Comparison of ENCODE assay signal across 20 cellular contexts in genomic region chr14:76829016-76829365, GRCh38. TPM values are rescaled to one million over a fixed set of nuclear protein-coding genes. Genes with fewer than 3 reads are reported as not detected.
DNase-seq lines count a peak whose midpoint lies in the region; ATAC-seq, FAIRE-seq and TF ChIP-seq lines count a peak whose summit lies in the region.
"Had no signal": no experiment of that assay in that cellular context is flagged by ENCODE, and none has a peak within 500 bp of the region (broad histone marks: within the 10 kb centered on the region; RNA-seq: fewer than 3 reads in every experiment).

No MANE protein-coding gene starts in this region.

- no peak overlapping the region for H3K27ac ChIP-seq in GM23338 (ENCODE audit: low read depth)
- peak overlapping the region; percentile 26 to 84 (median 77) for H3K27ac ChIP-seq in heart left ventricle
- peak overlapping the region; percentile 79 to 96 (median 86) for H3K27ac ChIP-seq in pancreas
- H3K27ac ChIP-seq: PC-9, VCaP had no signal

- intact Hi-C loops in heart left ventricle (cut with DNase I): no loop called here
- intact Hi-C loops in pancreas (cut with DNase I): no loop called here

- TF ChIP-seq CTCF in GM23338 (conservative IDR thresholded peaks at IDR 0.05; ENCODE audit: low read depth in 2 of 2): no peak
- no peak for TF ChIP-seq CTCF in cardiac fibroblast (IDR thresholded peaks at IDR 0.05; ENCODE audit: low read depth, low read length)
- TF ChIP-seq CTCF in heart left ventricle (IDR thresholded peaks at IDR 0.05): no peak
- no peak for TF ChIP-seq CTCF in pancreas (IDR thresholded peaks at IDR 0.05)

- H2AFZ ChIP-seq in GM23338: peak overlapping the region; percentile 96

- H3K27me3 Mint-ChIP-seq in GM23338 (ENCODE audit: insufficient read depth, low read depth, poor library complexity): peaks cover 7% of the 10 kb centered on the region
- H3K27me3 Mint-ChIP-seq in activated T-helper 17 cell treated with anti-CD3 and anti-CD28 coated beads, Interleukin-2, amount 50 U/mL, for 72 hours: peaks cover 3% of the 10 kb centered on the region
- H3K27me3 Mint-ChIP-seq: activated CD8-positive, alpha-beta T cell treated with anti-CD3 and anti-CD28 coated beads for 36 hours had no signal

- H3K9me3 ChIP-seq in heart left ventricle (peaks cover 0 to 2% (median 0%) of the 10 kb centered on the region in 12 donors), pancreas (no peaks in the 10 kb centered on the region)
- H3K9me3 ChIP-seq: transverse colon had no signal

- WGBS in heart left ventricle, 4 donors: 54 to 74% (median 60%) methylated on average over 3 of the region's 3 CpGs
- WGBS in pancreas, 2 donors: 11% methylated on average over 3 of the region's 3 CpGs

- no peak for FAIRE-seq in pancreas (lab: Jason Lieb, UNC)
- FAIRE-seq: GM19239 had no signal

- H4K20me1 ChIP-seq in GM23338 (replicated peaks; ENCODE audit: insufficient read depth): no peaks in the 10 kb centered on the region

- H3F3A ChIP-seq in GM23338 (replicated peaks; ENCODE audit: low read depth): no peaks in the 10 kb centered on the region

- H3K4me3 Mint-ChIP-seq in GM23338: no peak overlapping the region
- H3K4me3 Mint-ChIP-seq in activated T-helper 17 cell treated with anti-CD3 and anti-CD28 coated beads, Interleukin-2, amount 50 U/mL, for 72 hours: no peak overlapping the region
- H3K4me3 Mint-ChIP-seq: activated CD8-positive, alpha-beta T cell treated with anti-CD3 and anti-CD28 coated beads for 36 hours had no signal

- no peak overlapping the region for H3K4me3 ChIP-seq in GM23338
- H3K4me3 ChIP-seq in cardiac fibroblast (replicated peaks in 1 of 2; ENCODE audit: low read depth in 2 of 2, low read length in 2 of 2): no peak overlapping the region
- H3K4me3 ChIP-seq in heart left ventricle: peak overlapping the region in 2 of 12 donors; percentile 33 to 50
- H3K4me3 ChIP-seq in pancreas: peak overlapping the region in 1 of 4 donors; percentile 47
- H3K4me3 ChIP-seq: PC-9 had no signal

- peaks cover 26% of the 10 kb centered on the region for H3K4me1 Mint-ChIP-seq in GM23338
- H3K4me1 Mint-ChIP-seq in activated T-helper 17 cell treated with anti-CD3 and anti-CD28 coated beads, Interleukin-2, amount 50 U/mL, for 72 hours: no peaks in the 10 kb centered on the region

- ATAC-seq in GM23338 (peak; percentile 48), heart left ventricle (peak; percentile 38 to 87 (median 84)), pancreas (peak; percentile 32 to 62 (median 46)), GM19455 (IDR thresholded peaks at IDR 0.05; ENCODE audit: unreplicated experiment) (no peak)
- ATAC-seq in activated T-helper 17 cell treated with anti-CD3 and anti-CD28 coated beads, Interleukin-2, amount 50 U/mL, for 72 hours (replicated peaks): no peak
- ATAC-seq: activated CD8-positive, alpha-beta T cell treated with anti-CD3 and anti-CD28 coated beads for 36 hours had no signal

- no peaks in the 10 kb centered on the region for H3K36me3 ChIP-seq in GM23338 (ENCODE audit: insufficient read depth)
- H3K36me3 ChIP-seq in heart left ventricle: no peaks in the 10 kb centered on the region
- no peaks in the 10 kb centered on the region for H3K36me3 ChIP-seq in pancreas
- H3K36me3 ChIP-seq: transverse colon had no signal

- no peak overlapping the region for H3K27ac Mint-ChIP-seq in GM23338
- no peak overlapping the region for H3K27ac Mint-ChIP-seq in activated T-helper 17 cell treated with anti-CD3 and anti-CD28 coated beads, Interleukin-2, amount 50 U/mL, for 72 hours
- H3K27ac Mint-ChIP-seq: activated CD8-positive, alpha-beta T cell treated with anti-CD3 and anti-CD28 coated beads for 36 hours had no signal

- no peaks in the 10 kb centered on the region for H3K79me2 ChIP-seq in GM23338 (replicated peaks; ENCODE audit: insufficient read depth)

- no peaks in the 10 kb centered on the region for H3K36me3 Mint-ChIP-seq in GM23338 (ENCODE audit: low read depth)
- H3K36me3 Mint-ChIP-seq in activated T-helper 17 cell treated with anti-CD3 and anti-CD28 coated beads, Interleukin-2, amount 50 U/mL, for 72 hours (ENCODE audit: low read depth): no peaks in the 10 kb centered on the region

- peaks cover 4% of the 10 kb centered on the region; the same call in 1 of the 2 replicates for H3K9me2 ChIP-seq in GM23338 (ENCODE audit: insufficient read depth)

- H3K4me1 ChIP-seq in GM23338 (ENCODE audit: insufficient read depth) (peaks cover 20% of the 10 kb centered on the region), heart left ventricle (peaks cover 0 to 48% (median 21%) of the 10 kb centered on the region in 12 donors), pancreas (peaks cover 59 to 72% (median 60%) of the 10 kb centered on the region in 3 donors)

- peak in 1 of 2 donors; percentile 22 for TF ChIP-seq POLR2A in heart left ventricle (IDR thresholded peaks at IDR 0.05)

- no peak overlapping the region for H3K4me2 ChIP-seq in GM23338

- no peak for DNase-seq in GM23338 (ENCODE audit: low spot score)
- DNase-seq in cardiac fibroblast (ENCODE audit: low read depth in 2 of 2): peak; percentile 68 to 75
- peak in 4 of 5 donors; percentile 41 to 75 (median 64) for DNase-seq in heart left ventricle
- peak in 4 of 6 donors; percentile 50 to 74 (median 66) for DNase-seq in pancreas
- no peak for DNase-seq in NCI-H1694 (lab: John Stamatoyannopoulos, UW)
- DNase-seq in activated CD4-positive, alpha-beta T cell treated with anti-CD3 and anti-CD28 coated beads for 1 hour: no peak
- DNase-seq: activated CD8-positive, alpha-beta T cell treated with anti-CD3 and anti-CD28 coated beads for 36 hours; Caco-2; GF-D8; NCI-H2029; NCI-H524 treated with DMSO at 0.1 percent for 48 hours; PC-9; stimulated activated CD4-positive, alpha-beta T cell treated with anti-CD3 and anti-CD28 coated beads, Interleukin-1b, Interleukin-23, amount 100 ng/mL, for 48 hours; transverse colon had no signal

- H3K9me3 Mint-ChIP-seq in GM23338: no peaks in the 10 kb centered on the region
- no peaks in the 10 kb centered on the region for H3K9me3 Mint-ChIP-seq in activated T-helper 17 cell treated with anti-CD3 and anti-CD28 coated beads, Interleukin-2, amount 50 U/mL, for 72 hours
- H3K9me3 Mint-ChIP-seq: activated CD8-positive, alpha-beta T cell treated with anti-CD3 and anti-CD28 coated beads for 36 hours had no signal

- no peaks in the 10 kb centered on the region for H3K27me3 ChIP-seq in GM23338 (ENCODE audit: insufficient read depth)
- H3K27me3 ChIP-seq in heart left ventricle: no peaks in the 10 kb centered on the region
- H3K27me3 ChIP-seq in pancreas: no peaks in the 10 kb centered on the region
- H3K27me3 ChIP-seq: transverse colon had no signal

TF ChIP-seq in GM23338, 12 proteins besides CTCF, POLR2A, EP300 and RAD21 (continues in another document):
- TF ChIP-seq ZNF114 (CRISPR knock-in tag; IDR thresholded peaks at IDR 0.05) (no peak), EZH2phosphoT487 (IDR thresholded peaks at IDR 0.05; ENCODE audit: unreplicated experiment) (no peak), POLR2AphosphoS5 (IDR thresholded peaks at IDR 0.05; ENCODE audit: low read depth) (no peak), STAT1 (IDR thresholded peaks at IDR 0.05; ENCODE audit: unreplicated experiment) (no peak), JUNB (IDR thresholded peaks at IDR 0.05; ENCODE audit: unreplicated experiment) (no peak), ZNF331 (CRISPR knock-in tag; IDR thresholded peaks at IDR 0.05; ENCODE audit: low read depth) (no peak), CREB1 (CRISPR knock-in tag; IDR thresholded peaks at IDR 0.05; ENCODE audit: low read depth) (no peak)
- TF ChIP-seq, protein P1, sequence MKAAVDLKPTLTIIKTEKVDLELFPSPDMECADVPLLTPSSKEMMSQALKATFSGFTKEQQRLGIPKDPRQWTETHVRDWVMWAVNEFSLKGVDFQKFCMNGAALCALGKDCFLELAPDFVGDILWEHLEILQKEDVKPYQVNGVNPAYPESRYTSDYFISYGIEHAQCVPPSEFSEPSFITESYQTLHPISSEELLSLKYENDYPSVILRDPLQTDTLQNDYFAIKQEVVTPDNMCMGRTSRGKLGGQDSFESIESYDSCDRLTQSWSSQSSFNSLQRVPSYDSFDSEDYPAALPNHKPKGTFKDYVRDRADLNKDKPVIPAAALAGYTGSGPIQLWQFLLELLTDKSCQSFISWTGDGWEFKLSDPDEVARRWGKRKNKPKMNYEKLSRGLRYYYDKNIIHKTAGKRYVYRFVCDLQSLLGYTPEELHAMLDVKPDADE (IDR thresholded peaks at IDR 0.05): no peak

RNA-seq across cellular contexts. Expression of gene LRRC74A, which starts 2.8 kb away (rescaled TPM):
- total RNA-seq in GM23338 (2014; rRNA removed; shearing (Covaris generic)): not detected in 2 replicates
- polyA plus RNA-seq in GM23338 (2016; fragmentation: Nextera tagmentation; extraction: Ambion mirVana) (not detected in 2 replicates), heart left ventricle (not detected), pancreas (under 1 TPM in 1 of 2 donors, not detected in 1; 0.07 TPM)
- total RNA-seq in heart left ventricle (not detected), pancreas (not detected)
- not detected for total RNA-seq in activated T-helper 17 cell treated with anti-CD3 and anti-CD28 coated beads, Interleukin-2, amount 50 U/mL, for 72 hours
- total RNA-seq: activated CD8-positive, alpha-beta T cell treated with anti-CD3 and anti-CD28 coated beads for 36 hours; Caco-2; mucosa of gallbladder; PC-9; transverse colon had no signal
- polyA plus RNA-seq: AG04450 had no signal

RNA-seq across cellular contexts. Expression of gene ANGEL1, which starts 16.3 kb away (rescaled TPM):
- 22.2 and 31.6 TPM in 2 replicates for total RNA-seq in GM23338 (2014; rRNA removed; shearing (Covaris generic))
- polyA plus RNA-seq in GM23338 (2016; fragmentation: Nextera tagmentation; extraction: Ambion mirVana) (4.6 and 5.3 TPM in 2 replicates), heart left ventricle (10 to 100 TPM in 1 of 2 donors, 1 to 10 TPM in 1; 9.5 to 10.7 TPM), pancreas (10 to 100 TPM; 28.9 to 30.6 TPM)
- total RNA-seq in heart left ventricle (10 to 100 TPM in 8 of 9 donors, 1 to 10 TPM in 1; 9.3 to 16.3 (median 13.8) TPM), pancreas (10 to 100 TPM; 25.8 to 40.1 (median 32.4) TPM)
- total RNA-seq in activated T-helper 17 cell treated with anti-CD3 and anti-CD28 coated beads, Interleukin-2, amount 50 U/mL, for 72 hours: 10 to 100 TPM; 10.6 to 10.7 TPM

Comparison
In these comparisons a context has a peak if more than half of its experiments do, and no peak if none do; other contexts are left out.
1. ATAC-seq: peak in GM23338 (single experiment), heart left ventricle (4 of 4) and pancreas (4 of 4); none in GM19455 (single experiment) and activated T-helper 17 cell treated with anti-CD3 and anti-CD28 coated beads, Interleukin-2, amount 50 U/mL, for 72 hours (single experiment).
2. DNase-seq: peak in cardiac fibroblast (2 of 2), heart left ventricle (4 of 5) and pancreas (4 of 6); none in GM23338 (single experiment), NCI-H1694 (single experiment) and activated CD4-positive, alpha-beta T cell treated with anti-CD3 and anti-CD28 coated beads for 1 hour (single experiment).